9 cellular contexts compared by ENCODE assay signal in genomic region chr1:162023181-162023546, GRCh38. TPM values are rescaled to one million over a fixed set of nuclear protein-coding genes. Genes with fewer than 3 reads are reported as not detected.
DNase-seq lines count a peak whose midpoint lies in the region; ATAC-seq and TF ChIP-seq lines count a peak whose summit lies in the region.
"Had no signal": no experiment of that assay in that cellular context is flagged by ENCODE, and none has a peak within 500 bp of the region (broad histone marks: within the 10 kb centered on the region; RNA-seq: fewer than 3 reads in every experiment).

No MANE protein-coding gene starts in this region.

- peak overlapping the region; percentile 78 to 99 (median 94) for H3K4me2 ChIP-seq in BLaER1 treated with 17β-estradiol and CSF1 and Interleukin-3, amounts not matched to agents 10 nM and 100 nM
- H3K4me2 ChIP-seq in PC-9 = peak overlapping the region; percentile 92

- peak overlapping the region; percentile 62 to 93 (median 74) for H3K4me3 ChIP-seq in BLaER1 treated with 17β-estradiol and CSF1 and Interleukin-3, amounts not matched to agents 10 nM and 100 nM
- H3K4me3 ChIP-seq in PC-9 (peak overlapping the region; percentile 67; the same call in 1 of the 2 replicates), esophagus muscularis mucosa (peak overlapping the region; percentile 58 to 69 (median 64))

- H3K9me3 ChIP-seq in BLaER1 treated with 17β-estradiol and CSF1 and Interleukin-3, amounts not matched to agents 10 nM and 100 nM (replicated peaks in 1 of 11) = peaks cover 0 to 7% (median 0%) of the 10 kb centered on the region in 11 experiments; a peak in 2 of 22 replicates
- H3K9me3 ChIP-seq in PC-9 (ENCODE audit: insufficient read depth, low read depth) (0 out of 2 replicates have a peak, but pooled peaks cover 6% of the 10 kb centered on the region), esophagus muscularis mucosa (no peaks in the 10 kb centered on the region)

- H2AFZ ChIP-seq in PC-9 = no peak overlapping the region

- DNase-seq in PC-9 = no peak
- no peak for DNase-seq in esophagus muscularis mucosa (ENCODE audit: extremely low spot score)
- DNase-seq in omental fat pad (ENCODE audit: low spot score) = no peak
- DNase-seq in OCI-M1 (lab: John Stamatoyannopoulos, UW) = no peak
- no peak for DNase-seq in NCI-H187 (lab: John Stamatoyannopoulos, UW)

- no peak for TF ChIP-seq CTCF in PC-9 (conservative IDR thresholded peaks at IDR 0.05)
- no peak for TF ChIP-seq CTCF in esophagus muscularis mucosa (IDR thresholded peaks at IDR 0.05)
- TF ChIP-seq CTCF in omental fat pad (IDR thresholded peaks at IDR 0.05) = no peak

- no peaks in the 10 kb centered on the region for H3K9me2 ChIP-seq in PC-9 (ENCODE audit: insufficient read depth)

- H3K27me3 ChIP-seq in BLaER1 treated with 17β-estradiol and CSF1 and Interleukin-3, amounts not matched to agents 10 nM and 100 nM = peaks cover 0 to 23% (median 16%) of the 10 kb centered on the region in 11 experiments; a peak in 18 of 22 replicates
- H3K27me3 ChIP-seq in PC-9 (ENCODE audit: insufficient read depth, low read depth) (peaks cover 10% of the 10 kb centered on the region; the same call in 1 of the 2 replicates), esophagus muscularis mucosa (peaks cover 0 to 35% (median 0%) of the 10 kb centered on the region in 4 donors)

- no peaks in the 10 kb centered on the region for H3K79me2 ChIP-seq in PC-9 (ENCODE audit: low read depth)

- TF ChIP-seq POLR2A in esophagus muscularis mucosa (IDR thresholded peaks at IDR 0.05; ENCODE audit: low read depth) = no peak

- no peak for TF ChIP-seq EP300 in esophagus muscularis mucosa (IDR thresholded peaks at IDR 0.05)

- CTCF ChIA-PET in PC-9 (lab: Charles Lee) = interaction anchor here (1.3 kb wide), 1 partner anchor 231 kb away, joined by 6 read pairs; no protein-coding TSS in a partner anchor

- ATAC-seq in omental fat pad (ENCODE audit: low FRiP score) (peak; percentile 3), HG03457 (IDR thresholded peaks at IDR 0.05; ENCODE audit: unreplicated experiment) (no peak), HG03045 (IDR thresholded peaks at IDR 0.05; ENCODE audit: unreplicated experiment) (no peak)

- peaks cover 0 to 90% (median 9%) of the 10 kb centered on the region in 10 experiments; a peak in 14 of 20 replicates for H3K4me1 ChIP-seq in BLaER1 treated with 17β-estradiol and CSF1 and Interleukin-3, amounts not matched to agents 10 nM and 100 nM
- H3K4me1 ChIP-seq in PC-9 (replicated peaks; ENCODE audit: insufficient read depth) (peaks cover 6% of the 10 kb centered on the region), esophagus muscularis mucosa (peaks cover 21 to 39% (median 26%) of the 10 kb centered on the region in 4 donors)

- peak overlapping the region in 3 of 11 experiments; percentile 60 to 79 (median 74); a peak in 5 of 22 replicates for H3K27ac ChIP-seq in BLaER1 treated with 17β-estradiol and CSF1 and Interleukin-3, amounts not matched to agents 10 nM and 100 nM
- H3K27ac ChIP-seq in PC-9 (no peak overlapping the region), esophagus muscularis mucosa (replicated peaks in 1 of 4) (peak overlapping the region; percentile 32 to 64 (median 47))

- H3K36me3 ChIP-seq in BLaER1 treated with 17β-estradiol and CSF1 and Interleukin-3, amounts not matched to agents 10 nM and 100 nM = peaks cover 0 to 19% (median 0%) of the 10 kb centered on the region in 11 experiments; a peak in 4 of 22 replicates
- H3K36me3 ChIP-seq in PC-9 (ENCODE audit: low read depth) = no peaks in the 10 kb centered on the region
- H3K36me3 ChIP-seq in esophagus muscularis mucosa = no peaks in the 10 kb centered on the region

- H4K20me1 ChIP-seq in BLaER1 treated with 17β-estradiol and CSF1 and Interleukin-3, amounts not matched to agents 10 nM and 100 nM = peaks cover 0 to 7% (median 0%) of the 10 kb centered on the region in 11 experiments; a peak in 2 of 22 replicates
- no peaks in the 10 kb centered on the region for H4K20me1 ChIP-seq in PC-9 (ENCODE audit: insufficient read depth)

- intact Hi-C loops in PC-9 (cut with micrococcal nuclease; ENCODE audit: unreplicated experiment) (loop anchor here (5.0 kb wide), 1 partner anchor 231 kb away; no protein-coding TSS in a partner anchor), esophagus muscularis mucosa (cut with DNase I) (loop anchor here (5.0 kb wide), 1 partner anchor 231 kb away; no protein-coding TSS in a partner anchor)

- POLR2A ChIA-PET in PC-9 (lab: Charles Lee; ENCODE audit: unreplicated experiment) = no interaction called here

- H3F3A ChIP-seq in PC-9 (ENCODE audit: insufficient read depth, low read depth) = peaks cover 7% of the 10 kb centered on the region; the same call in 1 of the 2 replicates

- peak overlapping the region in 10 of 11 experiments; percentile 36 to 91 (median 70); a peak in 14 of 22 replicates for H3K9ac ChIP-seq in BLaER1 treated with 17β-estradiol and CSF1 and Interleukin-3, amounts not matched to agents 10 nM and 100 nM

- 30% methylated on average over 16 of the region's 20 CpGs for WGBS in esophagus muscularis mucosa

- BruUV-seq in PC-9 (replicated peaks; lab: Mats Ljungman, UMichigan) = no TSS peak

RNA-seq across cellular contexts. Expression of gene OLFML2B, which starts 0.5 kb away (rescaled TPM):
- total RNA-seq in PC-9 (2021) = 0.50 TPM in 1 of 2 replicates, not detected in the other
- 1 to 10 TPM; 1.2 to 6.7 (median 5.9) TPM for total RNA-seq in esophagus muscularis mucosa
- 10 to 100 TPM; 12.5 to 27.2 (median 16.8) TPM for total RNA-seq in omental fat pad
- total RNA-seq: lung microvascular endothelial cell had no signal

RNA-seq across cellular contexts. Expression of gene NOS1AP, which starts 46.3 kb away (rescaled TPM):
- total RNA-seq in PC-9 (2021) (9.2 and 9.9 TPM in 2 replicates), esophagus muscularis mucosa (1 to 10 TPM in 3 of 4 donors, under 1 TPM in 1; 0.99 to 9.0 (median 4.0) TPM), omental fat pad (1 to 10 TPM; 1.9 to 5.4 (median 3.1) TPM)
